Comparison of ENCODE assay signal across 8 cellular contexts in genomic region chrX:71911731-71912050, GRCh38. TPM values are rescaled to one million over a fixed set of nuclear protein-coding genes. Genes with fewer than 3 reads are reported as not detected.
A peak's percentile ranks its signal among the peaks of the same experiment; 100 is the strongest.
DNase-seq lines count a peak whose midpoint lies in the region; ATAC-seq and TF ChIP-seq lines count a peak whose summit lies in the region.

No MANE protein-coding gene starts in this region.

- no peaks in the 10 kb centered on the region for H3K4me1 ChIP-seq in CD8-positive, alpha-beta memory T cell (ENCODE audit: insufficient read depth, low read length)
- no peaks in the 10 kb centered on the region for H3K4me1 ChIP-seq in RWPE2 (ENCODE audit: insufficient read depth, poor library complexity, severe bottlenecking)

- no peaks in the 10 kb centered on the region for H3K36me3 ChIP-seq in CD8-positive, alpha-beta memory T cell (ENCODE audit: insufficient read depth, low read length)
- no peaks in the 10 kb centered on the region for H3K36me3 ChIP-seq in RWPE2 (ENCODE audit: low read depth)

- H3K27ac Mint-ChIP-seq in CD8-positive, alpha-beta memory T cell, result peak overlapping the region in 1 of 8 donors; percentile 79

- intact Hi-C loops in Right ventricle myocardium superior (cut with DNase I), result no loop called here

- H3K36me3 Mint-ChIP-seq in CD8-positive, alpha-beta memory T cell, result no peaks in the 10 kb centered on the region

- ATAC-seq in RWPE2 (ENCODE audit: low read depth), result peak; percentile 31; the same call in 1 of the 3 replicates
- ATAC-seq in Right ventricle myocardium superior (ENCODE audit: poor library complexity), result peak; percentile 48
- ATAC-seq in HG03175 (IDR thresholded peaks at IDR 0.05; ENCODE audit: unreplicated experiment), result no peak
- no peak for ATAC-seq in GM19455 (IDR thresholded peaks at IDR 0.05; ENCODE audit: unreplicated experiment)

- H3K4me1 Mint-ChIP-seq in CD8-positive, alpha-beta memory T cell, result peaks cover 0 to 3% (median 3%) of the 10 kb centered on the region in 3 donors

- H3K9me3 Mint-ChIP-seq in CD8-positive, alpha-beta memory T cell, result no peaks in the 10 kb centered on the region

- H3K4me3 ChIP-seq in CD8-positive, alpha-beta memory T cell (ENCODE audit: low read length), result no peak overlapping the region
- peak overlapping the region; percentile 16 for H3K4me3 ChIP-seq in RWPE2 (ENCODE audit: severe bottlenecking)

- TF ChIP-seq CTCF in RWPE2 (IDR thresholded peaks at IDR 0.05; ENCODE audit: poor library complexity, severe bottlenecking), result no peak

- no peaks in the 10 kb centered on the region for H3K9me3 ChIP-seq in CD8-positive, alpha-beta memory T cell (ENCODE audit: low read length)
- H3K9me3 ChIP-seq in RWPE2 (ENCODE audit: severe bottlenecking), result no peaks in the 10 kb centered on the region

- H3K27me3 Mint-ChIP-seq in CD8-positive, alpha-beta memory T cell, result peaks cover 34 to 48% of the 10 kb centered on the region in 2 donors

- no peak overlapping the region for H3K27ac ChIP-seq in CD8-positive, alpha-beta memory T cell (ENCODE audit: low read depth, low read length)
- no peak overlapping the region for H3K27ac ChIP-seq in RWPE2 (ENCODE audit: poor library complexity, severe bottlenecking)

- H3K4me3 Mint-ChIP-seq in CD8-positive, alpha-beta memory T cell, result peak overlapping the region in 6 of 7 donors; percentile 33 to 77 (median 60)

- DNase-seq in CD8-positive, alpha-beta memory T cell, result no peak
- DNase-seq in RWPE2 (ENCODE audit: low spot score), result no peak
- DNase-seq in Right ventricle myocardium superior, result peak; percentile 41
- DNase-seq in retina, result peak; percentile 43
- DNase-seq in UCSD-AML1 (lab: John Stamatoyannopoulos, UW; ENCODE audit: unreplicated experiment), result no peak
- no peak for DNase-seq in NCI-H1048 (lab: John Stamatoyannopoulos, UW)

- H3K27me3 ChIP-seq in CD8-positive, alpha-beta memory T cell (ENCODE audit: insufficient read depth, low read length, poor library complexity, severe bottlenecking), result peaks cover 6% of the 10 kb centered on the region
- H3K27me3 ChIP-seq in RWPE2 (ENCODE audit: insufficient read depth, poor library complexity, severe bottlenecking), result peaks cover 18% of the 10 kb centered on the region

- CTCF ChIA-PET in CD8-positive, alpha-beta memory T cell (lab: Charles Lee), result interaction anchor here (1.8 kb wide), 1 partner anchor 87 kb away, joined by 7 read pairs; no protein-coding TSS in a partner anchor

- POLR2A ChIA-PET in CD8-positive, alpha-beta memory T cell (lab: Charles Lee), result no interaction called here

RNA-seq across cellular contexts. Expression of gene NHSL2, which starts 1.0 kb away (rescaled TPM):
- total RNA-seq in CD8-positive, alpha-beta memory T cell, result 1 to 10 TPM in 1 of 2 experiments, under 1 TPM in 1; 0.51 to 1.1 TPM
- polyA plus RNA-seq in CD8-positive, alpha-beta memory T cell, result 17.8 TPM
- total RNA-seq in Right ventricle myocardium superior, result 4.7 TPM

Comparison
In these comparisons a context has a peak if more than half of its experiments do, and no peak if none do; other contexts are left out.
1. DNase-seq: peak in Right ventricle myocardium superior (single experiment) and retina (single experiment); none in CD8-positive, alpha-beta memory T cell (0 of 5), RWPE2 (single experiment), UCSD-AML1 (single experiment) and NCI-H1048 (single experiment).
2. ATAC-seq: peak in RWPE2 (single experiment) and Right ventricle myocardium superior (single experiment); none in HG03175 (single experiment) and GM19455 (single experiment).